In genomic region chr21:44550807-44551206, GRCh38 we compare ENCODE assay signal across 23 cellular contexts. TPM values are rescaled to one million over a fixed set of nuclear protein-coding genes. Genes with fewer than 3 reads are reported as not detected.
DNase-seq lines count a peak whose midpoint lies in the region; ATAC-seq and TF ChIP-seq lines count a peak whose summit lies in the region.
"Had no signal": no experiment of that assay in that cellular context is flagged by ENCODE, and none has a peak within 500 bp of the region (broad histone marks: within the 10 kb centered on the region; RNA-seq: fewer than 3 reads in every experiment).

No MANE protein-coding gene starts in this region.

- no peak overlapping the region for H3K4me3 ChIP-seq in MG63
- no peak overlapping the region for H3K4me3 ChIP-seq in upper lobe of right lung
- H3K4me3 ChIP-seq: heart right ventricle, PC-9, SJSA1, thoracic aorta had no signal

- no peaks in the 10 kb centered on the region for H3K27me3 Mint-ChIP-seq in activated T-cell treated with anti-CD3 and anti-CD28 coated beads, Interleukin-2, amount 50 U/mL, for 24 hours
- H3K27me3 Mint-ChIP-seq in activated T-cell treated with anti-CD3 and anti-CD28 coated beads, Interleukin-2, amount 50 U/mL, for 4 hours (ENCODE audit: low read depth) = no peaks in the 10 kb centered on the region
- H3K27me3 Mint-ChIP-seq in glutamatergic neuron (ENCODE audit: unreplicated experiment) = peaks cover 19% of the 10 kb centered on the region

- peaks cover 17% of the 10 kb centered on the region for H3K9me3 Mint-ChIP-seq in activated T-cell treated with anti-CD3 and anti-CD28 coated beads, Interleukin-2, amount 50 U/mL, for 24 hours
- H3K9me3 Mint-ChIP-seq in activated T-cell treated with anti-CD3 and anti-CD28 coated beads, Interleukin-2, amount 50 U/mL, for 4 hours = peaks cover 21% of the 10 kb centered on the region
- H3K9me3 Mint-ChIP-seq in glutamatergic neuron (ENCODE audit: unreplicated experiment) = peaks cover 22% of the 10 kb centered on the region

- no peak for TF ChIP-seq CTCF in glutamatergic neuron (IDR thresholded peaks at IDR 0.05; ENCODE audit: partially characterized antibody, unreplicated experiment)
- TF ChIP-seq CTCF in upper lobe of right lung (IDR thresholded peaks at IDR 0.05) = no peak

- H3K36me3 ChIP-seq in MG63 (no peaks in the 10 kb centered on the region), upper lobe of right lung (no peaks in the 10 kb centered on the region)
- H3K36me3 ChIP-seq: heart right ventricle, SJSA1, thoracic aorta had no signal

- no peak for ATAC-seq in activated T-cell treated with anti-CD3 and anti-CD28 coated beads, Interleukin-2, amount 50 U/mL, for 4 hours
- ATAC-seq in upper lobe of right lung (no peak), GM18861 (IDR thresholded peaks at IDR 0.05; ENCODE audit: unreplicated experiment) (no peak)
- ATAC-seq: stimulated activated effector memory CD8-positive, alpha-beta T cell treated with anti-CD3 and anti-CD28 coated beads, Interleukin-12 subunit alpha, Interleukin-12 subunit beta, amount 100 ng/mL, for 72 hours had no signal

- H3K9me3 ChIP-seq in MG63 (peaks cover 19% of the 10 kb centered on the region), upper lobe of right lung (no peaks in the 10 kb centered on the region)
- H3K9me3 ChIP-seq: thoracic aorta had no signal

- peaks cover 14% of the 10 kb centered on the region for H3K36me3 Mint-ChIP-seq in activated T-cell treated with anti-CD3 and anti-CD28 coated beads, Interleukin-2, amount 50 U/mL, for 24 hours (ENCODE audit: low read depth)
- H3K36me3 Mint-ChIP-seq in activated T-cell treated with anti-CD3 and anti-CD28 coated beads, Interleukin-2, amount 50 U/mL, for 4 hours (ENCODE audit: insufficient read depth) = peaks cover 16% of the 10 kb centered on the region
- peaks cover 10% of the 10 kb centered on the region for H3K36me3 Mint-ChIP-seq in glutamatergic neuron (ENCODE audit: unreplicated experiment)
- H3K36me3 Mint-ChIP-seq: CD14-positive monocyte; stimulated activated effector memory CD8-positive, alpha-beta T cell treated with anti-CD3 and anti-CD28 coated beads, Interleukin-12 subunit alpha, Interleukin-12 subunit beta, amount 100 ng/mL, for 72 hours had no signal

- intact Hi-C loops in upper lobe of right lung (cut with DNase I) = no loop called here

- peak overlapping the region; percentile 8 for H3K27ac Mint-ChIP-seq in activated T-cell treated with anti-CD3 and anti-CD28 coated beads, Interleukin-2, amount 50 U/mL, for 24 hours
- H3K27ac Mint-ChIP-seq in glutamatergic neuron (ENCODE audit: unreplicated experiment) = peak overlapping the region; percentile 86
- H3K27ac Mint-ChIP-seq: stimulated activated effector memory CD8-positive, alpha-beta T cell treated with anti-CD3 and anti-CD28 coated beads, Interleukin-12 subunit alpha, Interleukin-12 subunit beta, amount 100 ng/mL, for 72 hours had no signal

- no peak overlapping the region for H3K27ac ChIP-seq in upper lobe of right lung
- H3K27ac ChIP-seq: heart right ventricle, PC-9, SJSA1, thoracic aorta had no signal

- peaks cover 24% of the 10 kb centered on the region for H3K4me1 Mint-ChIP-seq in activated T-cell treated with anti-CD3 and anti-CD28 coated beads, Interleukin-2, amount 50 U/mL, for 24 hours (ENCODE audit: low read depth)
- peaks cover 23% of the 10 kb centered on the region for H3K4me1 Mint-ChIP-seq in activated T-cell treated with anti-CD3 and anti-CD28 coated beads, Interleukin-2, amount 50 U/mL, for 4 hours (ENCODE audit: low read depth)
- peaks cover 16% of the 10 kb centered on the region for H3K4me1 Mint-ChIP-seq in glutamatergic neuron (ENCODE audit: low read depth, unreplicated experiment)
- H3K4me1 Mint-ChIP-seq: CD14-positive monocyte had no signal

- H3K4me1 ChIP-seq in upper lobe of right lung = no peaks in the 10 kb centered on the region
- H3K4me1 ChIP-seq: heart right ventricle, SJSA1 had no signal

- peak; percentile 13 for DNase-seq in activated T-cell treated with anti-CD3 and anti-CD28 coated beads, Interleukin-2, amount 50 U/mL, for 24 hours
- DNase-seq in activated T-cell treated with anti-CD3 and anti-CD28 coated beads, Interleukin-2, amount 50 U/mL, for 4 hours = no peak
- peak; percentile 85 for DNase-seq in MG63
- DNase-seq in glutamatergic neuron = no peak
- DNase-seq in upper lobe of right lung = peak; percentile 52
- DNase-seq in NCI-H2107 treated with DMSO at 0.1 percent for 48 hours (lab: John Stamatoyannopoulos, UW; ENCODE audit: unreplicated experiment) = no peak
- no peak for DNase-seq in activated CD4-positive, alpha-beta T cell treated with anti-CD3 and anti-CD28 coated beads for 1 hour
- DNase-seq: activated gamma-delta T cell, EL, heart right ventricle, KG1, NCI-H1092 treated with DMSO at 0.1 percent for 48 hours, NCI-H2171, NCI-H774, PC-9, T-helper 2 cell had no signal

- no peak overlapping the region for H3K4me3 Mint-ChIP-seq in activated T-cell treated with anti-CD3 and anti-CD28 coated beads, Interleukin-2, amount 50 U/mL, for 24 hours
- H3K4me3 Mint-ChIP-seq in activated T-cell treated with anti-CD3 and anti-CD28 coated beads, Interleukin-2, amount 50 U/mL, for 4 hours = no peak overlapping the region
- H3K4me3 Mint-ChIP-seq in glutamatergic neuron (ENCODE audit: unreplicated experiment) = peak overlapping the region; percentile 47
- H3K4me3 Mint-ChIP-seq: CD14-positive monocyte; nephron; stimulated activated effector memory CD8-positive, alpha-beta T cell treated with anti-CD3 and anti-CD28 coated beads, Interleukin-12 subunit alpha, Interleukin-12 subunit beta, amount 100 ng/mL, for 72 hours had no signal

- H3K27me3 ChIP-seq in MG63 = 0 out of 2 replicates have a peak, but pooled peaks cover 5% of the 10 kb centered on the region
- H3K27me3 ChIP-seq in upper lobe of right lung = peaks cover 14% of the 10 kb centered on the region

RNA-seq across cellular contexts. Expression of gene KRTAP10-2, which starts 0.5 kb away (rescaled TPM):
- total RNA-seq in activated T-cell treated with anti-CD3 and anti-CD28 coated beads, Interleukin-2, amount 50 U/mL, for 4 hours = not detected
- total RNA-seq in MG63 (2014; rRNA removed; shearing (Covaris generic); ENCODE audit: low replicate concordance) = not detected in 2 replicates
- total RNA-seq in glutamatergic neuron (ENCODE audit: unreplicated experiment) (not detected), upper lobe of right lung (not detected)
- total RNA-seq: chondrocyte, heart right ventricle, PC-9, SJSA1, thoracic aorta had no signal

RNA-seq across cellular contexts. Expression of gene KRTAP10-3, which starts 7.8 kb away (rescaled TPM):
- total RNA-seq in activated T-cell treated with anti-CD3 and anti-CD28 coated beads, Interleukin-2, amount 50 U/mL, for 4 hours = not detected
- not detected in 2 replicates for total RNA-seq in MG63 (2014; rRNA removed; shearing (Covaris generic); ENCODE audit: low replicate concordance)
- total RNA-seq in glutamatergic neuron (ENCODE audit: unreplicated experiment) = not detected
- not detected for total RNA-seq in upper lobe of right lung
- total RNA-seq: chondrocyte, heart right ventricle, PC-9, SJSA1, thoracic aorta had no signal

RNA-seq across cellular contexts. Expression of gene KRTAP10-1, which starts 10.8 kb away (rescaled TPM):
- not detected for total RNA-seq in activated T-cell treated with anti-CD3 and anti-CD28 coated beads, Interleukin-2, amount 50 U/mL, for 4 hours
- not detected in 2 replicates for total RNA-seq in MG63 (2014; rRNA removed; shearing (Covaris generic); ENCODE audit: low replicate concordance)
- total RNA-seq in glutamatergic neuron (ENCODE audit: unreplicated experiment) (not detected), upper lobe of right lung (not detected)
- total RNA-seq: chondrocyte, heart right ventricle, PC-9, SJSA1, thoracic aorta had no signal

RNA-seq across cellular contexts. Expression of gene KRTAP10-4, which starts 22.7 kb away (rescaled TPM):
- not detected for total RNA-seq in activated T-cell treated with anti-CD3 and anti-CD28 coated beads, Interleukin-2, amount 50 U/mL, for 4 hours
- total RNA-seq in MG63 (2014; rRNA removed; shearing (Covaris generic); ENCODE audit: low replicate concordance) = not detected in 2 replicates
- total RNA-seq in glutamatergic neuron (ENCODE audit: unreplicated experiment) = not detected
- total RNA-seq in upper lobe of right lung = not detected
- total RNA-seq: chondrocyte, heart right ventricle, PC-9, SJSA1, thoracic aorta had no signal

RNA-seq across cellular contexts. Expression of gene KRTAP10-5, which starts 29.6 kb away (rescaled TPM):
- not detected for total RNA-seq in activated T-cell treated with anti-CD3 and anti-CD28 coated beads, Interleukin-2, amount 50 U/mL, for 4 hours
- not detected in 2 replicates for total RNA-seq in MG63 (2014; rRNA removed; shearing (Covaris generic); ENCODE audit: low replicate concordance)
- total RNA-seq in glutamatergic neuron (ENCODE audit: unreplicated experiment) (not detected), upper lobe of right lung (not detected)
- total RNA-seq: chondrocyte, heart right ventricle, PC-9, SJSA1, thoracic aorta had no signal

Comparison
In these comparisons a context has a peak if more than half of its experiments do, and no peak if none do; other contexts are left out.
1. DNase-seq: peak in activated T-cell treated with anti-CD3 and anti-CD28 coated beads, Interleukin-2, amount 50 U/mL, for 24 hours (single experiment), MG63 (single experiment) and upper lobe of right lung (single experiment); none in activated T-cell treated with anti-CD3 and anti-CD28 coated beads, Interleukin-2, amount 50 U/mL, for 4 hours (single experiment), glutamatergic neuron (single experiment), NCI-H2107 treated with DMSO at 0.1 percent for 48 hours (single experiment) and activated CD4-positive, alpha-beta T cell treated with anti-CD3 and anti-CD28 coated beads for 1 hour (single experiment).